8 cellular contexts compared by ENCODE assay signal in the genomic region with DNA sequence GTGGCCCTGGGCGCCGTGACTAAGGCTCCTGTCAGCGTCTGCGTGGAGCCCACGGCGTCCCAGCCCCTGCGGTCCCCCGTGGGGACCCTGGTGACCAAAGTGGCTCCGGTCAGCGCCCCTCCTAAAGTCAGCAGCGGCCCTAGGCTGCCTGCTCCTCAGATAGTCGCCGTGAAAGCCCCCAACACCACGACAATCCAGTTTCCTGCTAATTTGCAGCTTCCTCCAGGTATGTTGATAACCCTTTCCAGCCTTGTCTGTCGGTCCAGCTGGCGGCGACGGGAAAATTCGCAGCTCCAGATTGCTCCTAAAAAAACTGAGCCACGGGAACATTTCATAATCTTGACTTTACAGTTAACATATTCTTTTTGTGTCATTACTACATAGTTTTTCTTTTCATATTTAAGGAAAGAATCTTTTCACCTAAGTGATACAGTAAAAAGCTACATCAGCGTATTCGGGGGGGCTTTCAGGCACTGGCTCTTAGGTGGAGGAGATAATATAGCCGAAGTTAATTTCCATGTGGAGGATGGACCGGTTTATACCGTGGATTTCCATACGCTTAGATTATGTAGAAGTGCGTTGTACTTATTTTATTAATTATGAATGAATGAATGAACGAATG. TPM values are rescaled to one million over a fixed set of nuclear protein-coding genes. Genes with fewer than 3 reads are reported as not detected.
DNase-seq lines count a peak whose midpoint lies in the region; ATAC-seq and TF ChIP-seq lines count a peak whose summit lies in the region.

No MANE protein-coding gene starts in this region.

- no peaks in the 10 kb centered on the region for H3K4me1 ChIP-seq in BE2C
- peaks cover 0 to 33% (median 5%) of the 10 kb centered on the region in 3 donors for H3K4me1 ChIP-seq in gastroesophageal sphincter
- H3K4me1 ChIP-seq in skeletal muscle satellite cell (ENCODE audit: control insufficient read depth, insufficient read depth, low read length): peaks cover 6% of the 10 kb centered on the region

- H3K4me3 ChIP-seq in BE2C (ENCODE audit: low read depth, low read length) (peak overlapping the region; percentile 74), gastroesophageal sphincter (peak overlapping the region; percentile 59 to 92), skeletal muscle satellite cell (ENCODE audit: low read length) (peak overlapping the region; percentile 97)

- TF ChIP-seq EP300 in gastroesophageal sphincter (IDR thresholded peaks at IDR 0.05): no peak

- DNase-seq in BE2C (peak; percentile 5), SW480 (ENCODE audit: low spot score) (peak; percentile 10), NCI-H2227 treated with DMSO at 0.1 percent for 48 hours (lab: John Stamatoyannopoulos, UW) (no peak), NCI-H510A treated with DMSO at 0.1 percent for 48 hours (lab: John Stamatoyannopoulos, UW) (no peak)

- H3K36me3 ChIP-seq in BE2C: no peaks in the 10 kb centered on the region
- no peaks in the 10 kb centered on the region for H3K36me3 ChIP-seq in gastroesophageal sphincter
- no peaks in the 10 kb centered on the region for H3K36me3 ChIP-seq in skeletal muscle satellite cell (ENCODE audit: insufficient read depth, low read length)

- peak overlapping the region; percentile 18 to 91 (median 86) for H3K27ac ChIP-seq in gastroesophageal sphincter

- no peaks in the 10 kb centered on the region for H3K9me3 ChIP-seq in BE2C
- H3K9me3 ChIP-seq in gastroesophageal sphincter: no peaks in the 10 kb centered on the region
- no peaks in the 10 kb centered on the region for H3K9me3 ChIP-seq in skeletal muscle satellite cell (replicated peaks; ENCODE audit: low read length)

- WGBS in gastroesophageal sphincter (ENCODE audit: low coverage in 1 of 2), 2 donors: 21 to 33% methylated on average over 14 to 22 of the region's 28 CpGs

- H3K4me2 ChIP-seq in skeletal muscle satellite cell (ENCODE audit: low read length): peak overlapping the region; percentile 85

- TF ChIP-seq CTCF in BE2C (IDR thresholded peaks at IDR 0.05; ENCODE audit: low read depth, low read length) (no peak), gastroesophageal sphincter (IDR thresholded peaks at IDR 0.05) (no peak)

- ATAC-seq in GM21825 (IDR thresholded peaks at IDR 0.05; ENCODE audit: unreplicated experiment) (peak; percentile 13), gastroesophageal sphincter (no peak), GM21786 (IDR thresholded peaks at IDR 0.05; ENCODE audit: unreplicated experiment) (no peak)

- TF ChIP-seq POLR2A in gastroesophageal sphincter (IDR thresholded peaks at IDR 0.05): no peak

- H3K27me3 ChIP-seq in BE2C (no peaks in the 10 kb centered on the region), gastroesophageal sphincter (no peaks in the 10 kb centered on the region), skeletal muscle satellite cell (ENCODE audit: control insufficient read depth, insufficient read depth, low read length) (peaks cover 4% of the 10 kb centered on the region)

- peak overlapping the region; percentile 84 for H3K9ac ChIP-seq in skeletal muscle satellite cell (ENCODE audit: low read depth, low read length)

RNA-seq across cellular contexts. Expression of a gene that starts 0.9 kb away (rescaled TPM):
- polyA plus RNA-seq in BE2C (2012; ENCODE audit: insufficient read depth, insufficient read length, low read depth): 2.0 TPM
- total RNA-seq in gastroesophageal sphincter: 10 to 100 TPM in 1 of 4 donors, 1 to 10 TPM in 3; 6.1 to 11.8 (median 7.6) TPM
- total RNA-seq in skeletal muscle satellite cell (2012; rRNA removed): 7.0 and 8.9 TPM in 2 replicates

Comparison
In these comparisons a context has a peak if more than half of its experiments do, and no peak if none do; other contexts are left out.
1. DNase-seq: peak in BE2C (single experiment) and SW480 (single experiment); none in NCI-H2227 treated with DMSO at 0.1 percent for 48 hours (single experiment) and NCI-H510A treated with DMSO at 0.1 percent for 48 hours (single experiment).
2. Peak in every context shown above with its lines, with median percentiles within 50 percentile points of each other: H3K4me3 ChIP-seq.